8 cellular contexts compared by ENCODE assay signal in genomic region chr3:124217542-124217941, GRCh38.
DNase-seq lines count a peak whose midpoint lies in the region; ATAC-seq lines count a peak whose summit lies in the region.

No MANE protein-coding gene starts in this region.

- intact Hi-C loops in sciatic nerve (cut with DNase I): no loop called here

- H3K27me3 ChIP-seq in adipocyte (replicated peaks; ENCODE audit: control insufficient read depth, insufficient read depth, low read length): no peaks in the 10 kb centered on the region

- H3K4me1 ChIP-seq in adipocyte (ENCODE audit: control insufficient read depth, insufficient read depth, low read length): no peaks in the 10 kb centered on the region

- no peak overlapping the region for H3K4me3 ChIP-seq in adipocyte (ENCODE audit: low read length)

- no peaks in the 10 kb centered on the region for H3K36me3 ChIP-seq in adipocyte (ENCODE audit: control insufficient read depth, insufficient read depth, low read length, severe bottlenecking)

- peak; percentile 30 for DNase-seq in CMK (ENCODE audit: low read depth)
- DNase-seq in HT-29 (ENCODE audit: low spot score): peak; percentile 82
- peak; percentile 83 for DNase-seq in adipocyte (ENCODE audit: low read depth)
- peak; percentile 69 for DNase-seq in iris pigment epithelial cell (ENCODE audit: low read depth)
- DNase-seq in sciatic nerve (ENCODE audit: low spot score): no peak

- no peaks in the 10 kb centered on the region for H3K9me3 ChIP-seq in adipocyte (ENCODE audit: control insufficient read depth, low read length)

- no peak for ATAC-seq in HG02678 (IDR thresholded peaks at IDR 0.05; ENCODE audit: unreplicated experiment)
- no peak for ATAC-seq in HG03175 (IDR thresholded peaks at IDR 0.05; ENCODE audit: unreplicated experiment)
- no peak for ATAC-seq in sciatic nerve
- no peak for ATAC-seq in HG03139 (IDR thresholded peaks at IDR 0.05; ENCODE audit: unreplicated experiment)

- H3K9ac ChIP-seq in adipocyte (ENCODE audit: low read length): no peak overlapping the region
